Comparison of ENCODE assay signal across 15 cellular contexts in the genomic region with DNA sequence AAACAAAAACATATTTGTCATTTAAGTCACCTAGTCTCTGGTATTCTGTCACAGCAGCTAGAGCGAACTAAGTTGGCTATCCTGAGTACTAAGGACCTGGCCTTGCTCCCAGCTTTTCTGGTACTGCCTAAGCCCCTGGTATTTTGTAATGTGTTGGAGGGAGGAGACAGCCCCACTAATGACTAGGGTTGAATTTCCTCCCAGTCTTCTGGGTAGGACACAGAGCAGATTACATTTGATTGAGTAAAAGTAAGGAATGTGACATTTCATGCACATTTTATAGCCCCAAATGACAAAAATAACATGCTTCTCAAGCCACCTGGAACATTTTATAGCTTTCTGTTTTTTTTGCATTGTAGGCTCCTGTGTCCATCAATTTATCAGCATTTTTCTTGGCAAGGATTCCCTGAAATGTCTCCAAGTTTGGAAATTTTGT. TPM values are rescaled to one million over a fixed set of nuclear protein-coding genes. Genes with fewer than 3 reads are reported as not detected.
DNase-seq lines count a peak whose midpoint lies in the region; ATAC-seq and TF ChIP-seq lines count a peak whose summit lies in the region.
"Had no signal": no experiment of that assay in that cellular context is flagged by ENCODE, and none has a peak within 500 bp of the region (broad histone marks: within the 10 kb centered on the region; RNA-seq: fewer than 3 reads in every experiment).

No MANE protein-coding gene starts in this region.

- no peaks in the 10 kb centered on the region for H3K9me3 Mint-ChIP-seq in osteocyte (ENCODE audit: unreplicated experiment)
- H3K9me3 Mint-ChIP-seq: memory B cell had no signal

- no peaks in the 10 kb centered on the region for H3K27me3 Mint-ChIP-seq in osteocyte (ENCODE audit: unreplicated experiment)
- H3K27me3 Mint-ChIP-seq: T-helper 17 cell had no signal

- H3K36me3 Mint-ChIP-seq in osteocyte (ENCODE audit: unreplicated experiment): no peaks in the 10 kb centered on the region
- H3K36me3 Mint-ChIP-seq: memory B cell had no signal

- peak overlapping the region; percentile 32 for H3K27ac Mint-ChIP-seq in osteocyte (ENCODE audit: unreplicated experiment)
- H3K27ac Mint-ChIP-seq: memory B cell had no signal

- ATAC-seq in GM21786 (IDR thresholded peaks at IDR 0.05; ENCODE audit: unreplicated experiment) (no peak), HG03095 (IDR thresholded peaks at IDR 0.05; ENCODE audit: unreplicated experiment) (no peak), GM19328 (IDR thresholded peaks at IDR 0.05; ENCODE audit: unreplicated experiment) (no peak)
- ATAC-seq: HepG2, T-helper 17 cell had no signal

- H3K4me3 Mint-ChIP-seq in osteocyte (ENCODE audit: unreplicated experiment): no peak overlapping the region
- H3K4me3 Mint-ChIP-seq: memory B cell, T-helper 17 cell had no signal

- H3K4me1 Mint-ChIP-seq in osteocyte (ENCODE audit: unreplicated experiment): peaks cover 53% of the 10 kb centered on the region

- no peak overlapping the region for H3K4me3 ChIP-seq in AG10803 (ENCODE audit: low read length)
- H3K4me3 ChIP-seq in fibroblast of pulmonary artery (replicated peaks; ENCODE audit: low read depth, low read length): no peak overlapping the region
- H3K4me3 ChIP-seq: dorsolateral prefrontal cortex had no signal

- DNase-seq in AG10803 (ENCODE audit: low read depth) (peak; percentile 88), NCI-H446 (lab: John Stamatoyannopoulos, UW) (peak; percentile 26 to 73), fibroblast of pulmonary artery (ENCODE audit: low read depth) (peak; percentile 84), osteocyte (ENCODE audit: extremely low spot score, unreplicated experiment) (no peak)
- DNase-seq in activated CD4-positive, alpha-beta T cell treated with anti-CD3 and anti-CD28 coated beads, Interleukin-2, amount 50 U/mL, for 1 hour: no peak
- DNase-seq: activated CD4-positive, alpha-beta T cell treated with anti-CD3 and anti-CD28 coated beads, Interleukin-2, amount 50 U/mL, for 48 hours; activated naive CD4-positive, alpha-beta T cell; dorsolateral prefrontal cortex; NCI-H1694 treated with DMSO at 0.1 percent for 48 hours; T-helper 17 cell had no signal

- TF ChIP-seq CTCF in AG10803 (conservative IDR thresholded peaks at IDR 0.05; ENCODE audit: low read length): no peak
- no peak for TF ChIP-seq CTCF in fibroblast of pulmonary artery (IDR thresholded peaks at IDR 0.05; ENCODE audit: low read length, missing control alignments)
- no peak for TF ChIP-seq CTCF in osteocyte (IDR thresholded peaks at IDR 0.05)

RNA-seq across cellular contexts. Expression of a gene that starts 47.9 kb away (rescaled TPM):
- 130 and 146 TPM in 2 replicates for total RNA-seq in osteocyte

Comparison
In these comparisons a context has a peak if more than half of its experiments do, and no peak if none do; other contexts are left out.
1. DNase-seq: peak in AG10803 (single experiment), NCI-H446 (2 of 2) and fibroblast of pulmonary artery (single experiment); none in osteocyte (single experiment) and activated CD4-positive, alpha-beta T cell treated with anti-CD3 and anti-CD28 coated beads, Interleukin-2, amount 50 U/mL, for 1 hour (single experiment).